ENCODE assay signal across 16 cellular contexts in the genomic region with DNA sequence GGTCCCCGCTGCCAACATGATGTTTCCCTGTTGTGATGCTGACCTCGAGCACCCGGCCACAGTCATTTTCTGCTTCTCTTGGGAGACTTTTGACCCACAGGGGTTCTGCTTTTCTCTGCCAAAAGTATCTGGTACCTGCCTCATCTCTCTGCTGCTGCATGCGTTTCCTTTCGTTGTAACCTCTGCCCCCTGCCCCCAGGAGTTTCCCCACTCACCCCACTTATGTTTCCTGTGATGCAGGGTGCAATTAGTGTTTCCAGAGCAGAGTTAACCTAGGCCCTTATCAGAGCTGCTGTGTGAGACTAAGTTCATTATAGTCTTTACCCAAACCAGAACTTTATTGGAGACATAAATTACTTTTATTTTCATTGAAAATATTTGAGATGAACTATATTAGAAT.
"Had no signal": no experiment of that assay in that cellular context is flagged by ENCODE, and none has a peak within 500 bp of the region (broad histone marks: within the 10 kb centered on the region; RNA-seq: fewer than 3 reads in every experiment).

No MANE protein-coding gene starts in this region.

- H3K36me3 Mint-ChIP-seq: WTC11 had no signal

- H3K27ac Mint-ChIP-seq: endodermal cell, nephron progenitor cell, progenitor cell of endocrine pancreas, T-helper 17 cell, WTC11 had no signal

- H3K4me1 Mint-ChIP-seq: endodermal cell had no signal

- DNase-seq: activated effector memory CD4-positive, alpha-beta T cell treated with Interleukin-2 at 50 U/mL for 16 hours; endodermal cell; gastrocnemius medialis; heart left ventricle; immature natural killer cell; mesendoderm; nephron progenitor cell; SHP77 treated with DMSO at 0.1 percent for 48 hours; stimulated activated CD4-positive, alpha-beta T cell treated with anti-CD3 and anti-CD28 coated beads, Interleukin-15, amount 100 ng/mL, for 24 hours; stimulated activated CD4-positive, alpha-beta T cell treated with anti-CD3 and anti-CD28 coated beads, Interleukin-4, amount 100 ng/mL, for 1 hour; stimulated activated naive CD4-positive, alpha-beta T cell treated with Interleukin-2 at 50 U/mL for 16 hours; T-helper 17 cell; trophoblast cell had no signal

- H3K4me3 Mint-ChIP-seq: endodermal cell, immature natural killer cell, nephron progenitor cell, T-helper 17 cell, WTC11 had no signal

- ATAC-seq: gastrocnemius medialis, heart left ventricle, SK-N-SH treated with all-trans-retinoic acid at 6 μM for 48 hours, T-helper 17 cell, WTC11 had no signal

- H3K27me3 Mint-ChIP-seq: T-helper 17 cell had no signal

- H3K9me3 Mint-ChIP-seq: endodermal cell, immature natural killer cell, nephron progenitor cell had no signal
